In genomic region chr19:51607920-51608562, GRCh38 we compare ENCODE assay signal across 8 cellular contexts. TPM values are rescaled to one million over a fixed set of nuclear protein-coding genes. Genes with fewer than 3 reads are reported as not detected.
DNase-seq lines count a peak whose midpoint lies in the region; ATAC-seq lines count a peak whose summit lies in the region.

No MANE protein-coding gene starts in this region.

- DNase-seq in NCI-H82 (lab: John Stamatoyannopoulos, UW) (peak; percentile 36), NCI-H82 treated with DMSO at 0.1 percent for 48 hours (lab: John Stamatoyannopoulos, UW; ENCODE audit: unreplicated experiment) (no peak), RPMI8226 (peak; percentile 91), left cardiac atrium (peak; percentile 82), retina (peak; percentile 50), cortex of kidney (lab: John Stamatoyannopoulos, UW) (no peak), NCI-H187 (lab: John Stamatoyannopoulos, UW) (no peak)
- DNase-seq in activated naive CD4-positive, alpha-beta T cell treated with anti-CD3 and anti-CD28 coated beads for 36 hours = peak; percentile 81

- peaks cover 34% of the 10 kb centered on the region for H3K27me3 Mint-ChIP-seq in activated naive CD4-positive, alpha-beta T cell treated with anti-CD3 and anti-CD28 coated beads for 36 hours (ENCODE audit: low read depth)

- no peak overlapping the region for H3K4me3 Mint-ChIP-seq in activated naive CD4-positive, alpha-beta T cell treated with anti-CD3 and anti-CD28 coated beads for 36 hours

- peaks cover 9% of the 10 kb centered on the region for H3K4me1 Mint-ChIP-seq in activated naive CD4-positive, alpha-beta T cell treated with anti-CD3 and anti-CD28 coated beads for 36 hours (ENCODE audit: low read depth)

- intact Hi-C loops in activated naive CD4-positive, alpha-beta T cell treated with anti-CD3 and anti-CD28 coated beads for 36 hours (cut with micrococcal nuclease) = loop anchor here (1.0 kb wide), 1 partner anchor 55 kb away; no protein-coding TSS in a partner anchor
- intact Hi-C loops in left cardiac atrium (cut with DNase I) = no loop called here

- peaks cover under 1% of the 10 kb centered on the region for H3K36me3 Mint-ChIP-seq in activated naive CD4-positive, alpha-beta T cell treated with anti-CD3 and anti-CD28 coated beads for 36 hours (ENCODE audit: low read depth)

- peak; percentile 38 to 46 for ATAC-seq in left cardiac atrium

- CTCF ChIA-PET in activated naive CD4-positive, alpha-beta T cell treated with anti-CD3 and anti-CD28 coated beads for 36 hours (lab: Charles Lee) = interaction anchor here (0.6 to 0.9 kb wide), 2 partner anchors 54 to 119 kb away, joined by 3 read pairs; no protein-coding TSS in a partner anchor

- no peak overlapping the region for H3K27ac Mint-ChIP-seq in activated naive CD4-positive, alpha-beta T cell treated with anti-CD3 and anti-CD28 coated beads for 36 hours

- peaks cover 11% of the 10 kb centered on the region for H3K9me3 Mint-ChIP-seq in activated naive CD4-positive, alpha-beta T cell treated with anti-CD3 and anti-CD28 coated beads for 36 hours

RNA-seq across cellular contexts. Expression of gene SIGLEC5, which starts 22.2 kb away (rescaled TPM):
- total RNA-seq in activated naive CD4-positive, alpha-beta T cell treated with anti-CD3 and anti-CD28 coated beads for 36 hours = under 1 TPM in 1 of 2 experiments, not detected in 1; 0.12 TPM
- total RNA-seq in left cardiac atrium = under 1 TPM; 0.71 to 0.81 TPM

RNA-seq across cellular contexts. Expression of gene ZNF175, which starts 37.0 kb away (rescaled TPM):
- 1 to 10 TPM; 6.5 to 7.9 TPM for total RNA-seq in activated naive CD4-positive, alpha-beta T cell treated with anti-CD3 and anti-CD28 coated beads for 36 hours
- total RNA-seq in left cardiac atrium = 10 to 100 TPM in 1 of 2 donors, 1 to 10 TPM in 1; 9.6 to 10.8 TPM

RNA-seq across cellular contexts. Expression of gene SIGLEC14, which starts 38.6 kb away (rescaled TPM):
- not detected for total RNA-seq in activated naive CD4-positive, alpha-beta T cell treated with anti-CD3 and anti-CD28 coated beads for 36 hours
- 1 to 10 TPM; 1.2 to 4.2 TPM for total RNA-seq in left cardiac atrium

Comparison
In these comparisons a context has a peak if more than half of its experiments do, and no peak if none do; other contexts are left out.
1. DNase-seq: peak in NCI-H82 (single experiment), RPMI8226 (single experiment), activated naive CD4-positive, alpha-beta T cell treated with anti-CD3 and anti-CD28 coated beads for 36 hours (single experiment), left cardiac atrium (single experiment) and retina (single experiment); none in NCI-H82 treated with DMSO at 0.1 percent for 48 hours (single experiment), cortex of kidney (single experiment) and NCI-H187 (0 of 2).